ENCODE assay signal across 10 cellular contexts in the genomic region with DNA sequence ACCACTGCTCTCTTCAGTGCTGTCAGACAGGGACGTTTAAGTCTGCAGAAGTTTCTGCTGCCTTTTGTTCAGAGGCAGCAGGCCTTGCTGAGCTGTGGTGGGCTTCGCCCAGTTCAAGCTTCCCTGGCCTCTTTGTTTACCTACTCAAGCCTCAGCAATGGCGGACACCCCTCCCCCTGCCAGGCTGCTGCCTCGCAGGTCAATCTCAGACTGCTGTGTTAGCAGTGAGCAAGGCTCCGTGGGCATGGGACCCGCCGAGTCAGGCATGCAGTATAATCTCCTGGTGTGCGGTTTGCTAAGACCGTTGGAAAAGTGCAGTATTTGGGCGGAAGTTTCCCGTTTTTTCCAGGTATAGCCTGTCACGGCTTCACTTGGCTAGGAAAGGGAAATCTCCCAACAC. TPM values are rescaled to one million over a fixed set of nuclear protein-coding genes. Genes with fewer than 3 reads are reported as not detected.
"Had no signal": no experiment of that assay in that cellular context is flagged by ENCODE, and none has a peak within 500 bp of the region (broad histone marks: within the 10 kb centered on the region; RNA-seq: fewer than 3 reads in every experiment).

No MANE protein-coding gene starts in this region.

RNA-seq across cellular contexts. Expression of gene ARG1, which starts 41.3 kb away (rescaled TPM):
- total RNA-seq: kidney epithelial cell; natural killer cell treated with Interleukin-12 subunit alpha and Interleukin-12 subunit beta and Interleukin-15 and Interleukin-18, amount 100 ng/mL, for 72 hours; neural crest cell; progenitor cell of endocrine pancreas; pulmonary artery endothelial cell; renal cortical epithelial cell; smooth muscle cell; testis; transverse colon; vagina had no signal
- polyA plus RNA-seq: smooth muscle cell had no signal
